In the genomic region with DNA sequence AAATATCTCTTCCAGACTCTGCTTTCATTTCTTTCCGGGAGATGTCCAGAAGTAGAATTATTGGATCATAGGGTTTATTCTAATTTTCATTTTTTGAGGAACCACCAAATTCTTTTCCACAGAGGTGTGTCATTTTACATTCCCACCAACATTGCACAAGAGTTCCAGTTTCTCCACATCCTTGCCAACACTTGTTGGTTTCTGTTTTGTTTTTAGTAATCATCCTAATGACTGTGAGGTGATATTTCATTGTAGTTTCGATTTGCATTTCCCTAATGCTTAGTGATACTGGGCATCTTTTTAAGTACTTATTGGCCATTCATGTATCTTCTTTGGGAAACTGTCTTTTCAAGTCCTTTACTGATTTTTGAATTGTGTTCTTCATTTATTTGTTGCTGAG, we compare ENCODE assay signal across 20 cellular contexts.
"Had no signal": no experiment of that assay in that cellular context is flagged by ENCODE, and none has a peak within 500 bp of the region (broad histone marks: within the 10 kb centered on the region; RNA-seq: fewer than 3 reads in every experiment).

No MANE protein-coding gene starts in this region.

- ATAC-seq: body of pancreas; left cardiac atrium; naive thymus-derived CD4-positive, alpha-beta T cell had no signal

- H3K4me3 ChIP-seq: body of pancreas, colonic mucosa, prostate gland, right atrium auricular region, skin epidermis, stomach, upper lobe of left lung had no signal

- H3K9me3 ChIP-seq: body of pancreas, colonic mucosa, prostate gland, right atrium auricular region had no signal

- DNase-seq: activated CD4-positive, alpha-beta T cell treated with anti-CD3 and anti-CD28 coated beads, Interleukin-2, amount 10 ng/mL, durations not matched to agents 7 days and 5 days; activated CD8-positive, alpha-beta memory T cell treated with anti-CD3 and anti-CD28 coated beads, Interleukin-2, amount 50 U/mL, for 4 hours; activated gamma-delta T cell; activated T-cell treated with anti-CD3 and anti-CD28 coated beads, Interleukin-2, amount 50 U/mL, for 48 hours; amygdala; body of pancreas; central memory CD4-positive, alpha-beta T cell; colonic mucosa; endodermal cell; left cardiac atrium; mesendoderm; naive thymus-derived CD4-positive, alpha-beta T cell; stimulated activated CD4-positive, alpha-beta T cell treated with anti-CD3 and anti-CD28 coated beads, Interleukin-2, amount 100 ng/mL, for 48 hours; stomach; upper lobe of left lung had no signal

- H3K27me3 ChIP-seq: body of pancreas, colonic mucosa, right atrium auricular region, stomach, upper lobe of left lung had no signal

- H3K4me1 ChIP-seq: body of pancreas, colonic mucosa, prostate gland, upper lobe of left lung had no signal

- H3K4me3 Mint-ChIP-seq: activated CD4-positive, alpha-beta T cell treated with anti-CD3 and anti-CD28 coated beads, Interleukin-2, amount 10 ng/mL, durations not matched to agents 7 days and 5 days; activated naive CD4-positive, alpha-beta T cell treated with anti-CD3 and anti-CD28 coated beads, Interleukin-2, amount 50 U/mL, for 24 hours; endodermal cell; T-helper 1 cell treated with Interleukin-12 subunit alpha and Interleukin-12 subunit beta and Interleukin-4 antibody, amounts not matched to agents 30 μg/mL and 1 μg/mL, for 36 hours had no signal

- H3K27me3 Mint-ChIP-seq: activated CD4-positive, alpha-beta T cell treated with anti-CD3 and anti-CD28 coated beads, Interleukin-2, amount 10 ng/mL, durations not matched to agents 7 days and 5 days; activated naive CD4-positive, alpha-beta T cell treated with anti-CD3 and anti-CD28 coated beads, Interleukin-2, amount 50 U/mL, for 24 hours had no signal

- H3K36me3 ChIP-seq: colonic mucosa, prostate gland, right atrium auricular region, stomach, upper lobe of left lung had no signal

- H3K27ac Mint-ChIP-seq: activated CD4-positive, alpha-beta T cell treated with anti-CD3 and anti-CD28 coated beads, Interleukin-2, amount 10 ng/mL, durations not matched to agents 7 days and 5 days; activated naive CD4-positive, alpha-beta T cell treated with anti-CD3 and anti-CD28 coated beads, Interleukin-2, amount 50 U/mL, for 24 hours; endodermal cell; T-helper 1 cell treated with Interleukin-12 subunit alpha and Interleukin-12 subunit beta and Interleukin-4 antibody, amounts not matched to agents 30 μg/mL and 1 μg/mL, for 36 hours had no signal
